ENCODE assay signal across 1 cellular context in the genomic region with DNA sequence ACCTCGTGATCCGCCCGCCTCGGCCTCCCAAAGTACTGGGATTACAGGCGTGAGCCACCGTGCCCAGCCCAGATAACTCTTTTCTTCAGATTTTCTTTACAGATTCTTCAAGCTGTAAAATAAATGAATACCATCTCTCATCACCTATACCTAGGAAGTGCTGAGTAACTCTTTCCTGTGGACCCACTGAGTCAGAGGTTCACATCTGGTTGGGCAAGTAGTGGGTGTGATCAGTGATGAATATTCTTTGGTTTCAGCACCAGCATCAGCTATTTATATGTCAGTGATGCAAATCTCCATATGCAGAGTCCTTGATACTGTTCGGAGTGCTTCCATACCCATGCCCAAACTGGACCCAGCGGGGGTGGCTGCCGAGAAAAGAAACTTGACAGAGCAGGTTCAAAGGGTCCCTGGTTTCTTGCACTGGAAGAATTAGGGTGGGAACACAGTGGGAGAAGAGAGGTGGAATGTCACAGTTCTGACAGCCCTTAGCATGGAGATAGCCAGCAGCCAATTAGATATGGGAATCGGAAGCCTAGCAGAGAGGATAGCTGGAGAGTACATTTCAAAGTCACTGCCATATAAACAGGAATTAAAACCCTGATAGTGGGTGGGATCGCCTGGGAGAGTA.
TF ChIP-seq lines count a peak whose summit lies in the region.

No MANE protein-coding gene starts in this region.

TF ChIP-seq in HCT116, 20 proteins besides CTCF, POLR2A, EP300 and RAD21 (continued from another document):
- TF ChIP-seq ZFX (IDR thresholded peaks at IDR 0.05) (no peak), ELF1 (IDR thresholded peaks at IDR 0.05; ENCODE audit: borderline replicate concordance, low read depth) (no peak), SRF (IDR thresholded peaks at IDR 0.05; ENCODE audit: low read depth) (no peak)
